In genomic region chr7:151809156-151809863, GRCh38 we compare ENCODE assay signal across 13 cellular contexts.
DNase-seq lines count a peak whose midpoint lies in the region; ATAC-seq and TF ChIP-seq lines count a peak whose summit lies in the region.
"Had no signal": no experiment of that assay in that cellular context is flagged by ENCODE, and none has a peak within 500 bp of the region (broad histone marks: within the 10 kb centered on the region; RNA-seq: fewer than 3 reads in every experiment).

No MANE protein-coding gene starts in this region.

- peaks cover 24% of the 10 kb centered on the region for H3K4me1 Mint-ChIP-seq in endodermal cell

- H4K91ac ChIP-seq in neuronal stem cell (ENCODE audit: low read depth, low read length, poor library complexity), result no peak overlapping the region

- H3K36me3 ChIP-seq in A673 (ENCODE audit: insufficient read depth, low read length, poor library complexity, severe bottlenecking), result no peaks in the 10 kb centered on the region
- no peaks in the 10 kb centered on the region for H3K36me3 ChIP-seq in endodermal cell (ENCODE audit: control insufficient read depth, insufficient read depth, low read length)
- H3K36me3 ChIP-seq in neuronal stem cell (replicated peaks in 1 of 2; ENCODE audit: control insufficient read depth in 2 of 2, insufficient read depth in 2 of 2, low read length in 2 of 2), result no peaks in the 10 kb centered on the region
- H3K36me3 ChIP-seq: HAP-1 had no signal

- H3K79me1 ChIP-seq in neuronal stem cell (ENCODE audit: low read depth, low read length), result no peaks in the 10 kb centered on the region

- no peak overlapping the region for H2BK15ac ChIP-seq in neuronal stem cell (ENCODE audit: low read length)

- H3K23ac ChIP-seq in neuronal stem cell (ENCODE audit: low read depth, low read length, poor library complexity), result no peak overlapping the region

- H3K4ac ChIP-seq in neuronal stem cell (ENCODE audit: low read length), result no peak overlapping the region

- CTCF ChIA-PET in A673 (lab: Charles Lee), result no interaction called here

- no peak overlapping the region for H3K4me2 ChIP-seq in neuronal stem cell (ENCODE audit: insufficient read depth, low read length, poor library complexity, severe bottlenecking)

- no peaks in the 10 kb centered on the region for H3K27me3 ChIP-seq in A673 (replicated peaks; ENCODE audit: insufficient read depth, low read depth, low read length, poor library complexity)
- peaks cover 11% of the 10 kb centered on the region for H3K27me3 ChIP-seq in endodermal cell (ENCODE audit: control insufficient read depth, insufficient read depth, low read length, poor library complexity, severe bottlenecking)
- H3K27me3 ChIP-seq in neuronal stem cell (ENCODE audit: control insufficient read depth in 3 of 3, insufficient read depth in 3 of 3, low read depth in 1 of 3, low read length in 3 of 3), result peaks cover 0 to 66% (median 0%) of the 10 kb centered on the region in 3 experiments

- no peaks in the 10 kb centered on the region for H3K36me3 Mint-ChIP-seq in endodermal cell (ENCODE audit: low read depth)

- H3K14ac ChIP-seq in neuronal stem cell (ENCODE audit: low read length), result no peak overlapping the region

- no peaks in the 10 kb centered on the region for H3K27me3 Mint-ChIP-seq in endodermal cell (ENCODE audit: insufficient read depth)
- H3K27me3 Mint-ChIP-seq: B cell; CD4-positive, alpha-beta memory T cell had no signal

- H3K9ac ChIP-seq in endodermal cell (ENCODE audit: extremely low read depth, low read length, poor library complexity, severe bottlenecking), result no peak overlapping the region
- H3K9ac ChIP-seq in neuronal stem cell (ENCODE audit: low read depth, low read length, poor library complexity), result peak overlapping the region; percentile 21

- DNase-seq in A673 (ENCODE audit: low spot score) (peak; percentile 58), G401 (ENCODE audit: low spot score) (peak; percentile 81), endodermal cell (no peak), neuronal stem cell (ENCODE audit: low spot score) (no peak), T-helper 9 cell (no peak), cortex of kidney (lab: John Stamatoyannopoulos, UW) (no peak)
- DNase-seq: CD4-positive, alpha-beta memory T cell; SHP77 treated with DMSO at 0.1 percent for 48 hours had no signal

- no peak overlapping the region for H4K8ac ChIP-seq in neuronal stem cell (ENCODE audit: low read depth, low read length)

- no peak for ATAC-seq in GM21825 (IDR thresholded peaks at IDR 0.05; ENCODE audit: unreplicated experiment)
- no peak for ATAC-seq in GM21786 (IDR thresholded peaks at IDR 0.05; ENCODE audit: unreplicated experiment)
- ATAC-seq: K562 had no signal

- H3K4me3 ChIP-seq in A673 (ENCODE audit: low read depth, low read length, poor library complexity, severe bottlenecking) (no peak overlapping the region), endodermal cell (ENCODE audit: low read length) (no peak overlapping the region), neuronal stem cell (ENCODE audit: low read length in 2 of 2) (no peak overlapping the region)
- H3K4me3 ChIP-seq: HAP-1, K562 had no signal

- TF ChIP-seq CTCF in A673 (conservative IDR thresholded peaks at IDR 0.05; ENCODE audit: low read depth, low read length) (no peak), endodermal cell (conservative IDR thresholded peaks at IDR 0.05) (no peak)

- no peak overlapping the region for H3K4me3 Mint-ChIP-seq in endodermal cell
- H3K4me3 Mint-ChIP-seq: B cell; CD4-positive, alpha-beta memory T cell had no signal

- H3K9me3 Mint-ChIP-seq in endodermal cell, result no peaks in the 10 kb centered on the region
- H3K9me3 Mint-ChIP-seq: CD4-positive, alpha-beta memory T cell had no signal

- intact Hi-C loops in A673 (cut with micrococcal nuclease; ENCODE audit: unreplicated experiment), result no loop called here

- no peak overlapping the region for H2BK12ac ChIP-seq in neuronal stem cell (ENCODE audit: low read length)

- in situ Hi-C loops in G401 (cut with HindIII; ENCODE audit: low sequenced_read_pairs), result no loop called here

- H3K9me3 ChIP-seq in A673 (ENCODE audit: low read depth, low read length, poor library complexity, severe bottlenecking) (no peaks in the 10 kb centered on the region), endodermal cell (ENCODE audit: control insufficient read depth, low read length) (no peaks in the 10 kb centered on the region), neuronal stem cell (replicated peaks in 1 of 2; ENCODE audit: control insufficient read depth in 2 of 2, insufficient read depth in 1 of 2, low read depth in 1 of 2, low read length in 2 of 2) (no peaks in the 10 kb centered on the region)
- H3K9me3 ChIP-seq: HAP-1 had no signal

- H3K4me1 ChIP-seq in A673 (ENCODE audit: insufficient read depth, low read length, poor library complexity, severe bottlenecking) (peaks cover 27% of the 10 kb centered on the region), endodermal cell (ENCODE audit: control insufficient read depth, insufficient read depth, low read length) (no peaks in the 10 kb centered on the region), neuronal stem cell (ENCODE audit: control insufficient read depth in 2 of 2, insufficient read depth in 1 of 2, low read depth in 1 of 2, low read length in 2 of 2) (peaks cover 5 to 11% of the 10 kb centered on the region in 2 donors)
- H3K4me1 ChIP-seq: HAP-1 had no signal

- BruUV-seq in A673 (replicated peaks; lab: Mats Ljungman, UMichigan), result no TSS peak

- POLR2A ChIA-PET in A673 (lab: Charles Lee; ENCODE audit: low non-redundant PET), result no interaction called here

- H2BK5ac ChIP-seq in neuronal stem cell (ENCODE audit: low read length), result no peak overlapping the region

- WGBS in endodermal cell (ENCODE audit: insufficient coverage in 1 of 2, insufficient read length in 1 of 2), 2 experiments, result 93 to 96% methylated on average over 21 of the region's 21 CpGs
- WGBS in neuronal stem cell (ENCODE audit: extremely low coverage in 2 of 2, insufficient read length in 2 of 2, insufficient replicate concordance in 1 of 2), 2 donors, result no CpG with 5 or more reads among the region's 21 CpGs

- H3K27ac Mint-ChIP-seq in endodermal cell, result no peak overlapping the region
- H3K27ac Mint-ChIP-seq: B cell; CD4-positive, alpha-beta memory T cell had no signal

- H2AK5ac ChIP-seq in neuronal stem cell (ENCODE audit: low read depth, low read length), result no peak overlapping the region

- no peak overlapping the region for H2AFZ ChIP-seq in neuronal stem cell (ENCODE audit: low read length)

- no peak overlapping the region for H3K27ac ChIP-seq in A673 (ENCODE audit: low read depth, low read length, poor library complexity, severe bottlenecking)
- H3K27ac ChIP-seq in endodermal cell (ENCODE audit: low read depth, low read length), result peak overlapping the region; percentile 49
- no peak overlapping the region for H3K27ac ChIP-seq in neuronal stem cell (replicated peaks; ENCODE audit: low read length)

- no peak overlapping the region for H2BK120ac ChIP-seq in neuronal stem cell (ENCODE audit: low read depth, low read length)

- peak overlapping the region; percentile 48 for H3K18ac ChIP-seq in neuronal stem cell (ENCODE audit: low read length)

Comparison
In these comparisons a context has a peak if more than half of its experiments do, and no peak if none do; other contexts are left out.
1. DNase-seq: peak in A673 (single experiment) and G401 (single experiment); none in endodermal cell (single experiment), neuronal stem cell (single experiment), T-helper 9 cell (single experiment) and cortex of kidney (single experiment).